1 cellular context compared by ENCODE assay signal in the genomic region with DNA sequence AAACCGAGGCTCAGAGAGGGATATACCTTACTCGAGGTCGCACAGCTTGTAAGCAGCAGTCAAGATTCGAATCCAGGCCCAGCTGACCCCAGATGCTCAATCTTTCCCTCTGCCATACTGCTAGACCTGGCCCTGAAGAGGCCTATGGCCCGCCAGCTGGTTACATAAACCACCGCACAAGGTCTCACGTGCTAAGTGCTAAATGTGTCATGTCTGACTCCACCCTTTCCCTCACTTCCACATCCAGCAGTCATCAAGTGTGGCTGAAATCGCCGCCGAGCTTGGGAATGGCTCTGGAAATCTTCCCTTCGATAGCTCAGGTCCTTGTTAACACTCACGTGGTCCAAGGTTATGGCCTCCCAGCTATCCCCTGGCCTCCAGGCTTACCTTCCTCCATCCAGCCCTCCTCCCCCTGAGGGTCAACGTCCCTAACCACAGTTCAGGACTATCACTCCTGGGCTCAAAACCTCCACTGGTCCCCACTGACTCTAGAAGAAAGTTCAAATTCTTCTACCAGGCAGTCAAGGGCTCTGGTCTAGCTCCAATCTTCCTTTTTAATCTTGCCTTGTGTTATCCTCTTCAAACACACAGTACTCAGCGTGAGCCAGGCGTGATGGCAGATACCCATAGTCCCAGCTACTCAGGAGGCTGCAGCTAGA.
TF ChIP-seq lines count a peak whose summit lies in the region.

No MANE protein-coding gene starts in this region.

TF ChIP-seq in IMR-90, 13 proteins besides CTCF, POLR2A, EP300 and RAD21:
- TF ChIP-seq BHLHE40 (IDR thresholded peaks at IDR 0.05; ENCODE audit: low read depth, low read length) (peak; percentile 78; the same call in 1 of the 2 replicates), MXI1 (IDR thresholded peaks at IDR 0.05; ENCODE audit: borderline replicate concordance, low read depth, low read length) (no peak), RFX5 (IDR thresholded peaks at IDR 0.05; ENCODE audit: low read depth, low read length) (no peak), USF2 (IDR thresholded peaks at IDR 0.05; ENCODE audit: low read depth, low read length) (no peak)
